ENCODE assay signal across 14 cellular contexts in the genomic region with DNA sequence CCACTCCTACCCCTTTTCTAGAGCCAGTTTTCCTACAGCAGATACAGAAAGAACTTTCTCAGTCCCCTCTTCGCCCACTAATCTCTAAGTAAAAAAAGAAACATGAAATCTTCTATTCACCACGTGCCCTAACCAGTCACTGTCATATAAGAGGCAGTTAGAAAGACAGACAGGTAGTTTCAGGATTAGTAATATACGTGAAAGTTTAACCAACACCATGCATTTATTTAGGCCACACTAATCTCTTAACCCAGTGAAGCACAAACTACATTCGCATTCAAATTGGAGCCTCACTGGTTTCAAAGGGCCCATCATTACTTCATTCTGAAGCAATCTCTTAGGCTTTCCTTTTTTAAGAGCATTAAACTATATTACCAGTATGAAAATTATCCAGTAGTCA. TPM values are rescaled to one million over a fixed set of nuclear protein-coding genes. Genes with fewer than 3 reads are reported as not detected.
A peak's percentile ranks its signal among the peaks of the same experiment; 100 is the strongest.
DNase-seq lines count a peak whose midpoint lies in the region; ATAC-seq and TF ChIP-seq lines count a peak whose summit lies in the region.
"Had no signal": no experiment of that assay in that cellular context is flagged by ENCODE, and none has a peak within 500 bp of the region (broad histone marks: within the 10 kb centered on the region; RNA-seq: fewer than 3 reads in every experiment).

No MANE protein-coding gene starts in this region.

- no peak overlapping the region for H2AFZ ChIP-seq in neural progenitor cell (replicated peaks)

- H3K79me2 ChIP-seq in neural progenitor cell (ENCODE audit: low read depth): peaks cover 85% of the 10 kb centered on the region

- peak overlapping the region; percentile 30 for H3K4me2 ChIP-seq in neural progenitor cell

- H3K9me3 ChIP-seq in neural progenitor cell (ENCODE audit: low read depth): no peaks in the 10 kb centered on the region

- H3K4me1 Mint-ChIP-seq in activated CD4-positive, alpha-beta memory T cell treated with anti-CD3 and anti-CD28 coated beads, Interleukin-2, amount 10 ng/mL, durations not matched to agents 7 days and 5 days: peaks cover 14% of the 10 kb centered on the region
- H3K4me1 Mint-ChIP-seq in activated CD4-positive, alpha-beta memory T cell treated with anti-CD3 and anti-CD28 coated beads for 36 hours (ENCODE audit: low read depth): peaks cover 27% of the 10 kb centered on the region
- no peaks in the 10 kb centered on the region for H3K4me1 Mint-ChIP-seq in neural progenitor cell

- intact Hi-C loops in activated CD4-positive, alpha-beta memory T cell treated with anti-CD3 and anti-CD28 coated beads for 36 hours (cut with micrococcal nuclease): loop anchor here (1.0 to 10.0 kb wide), 4 partner anchors 9 to 664 kb away; partner anchors contain the start of gene RRP15

- H3K27me3 Mint-ChIP-seq in activated CD4-positive, alpha-beta memory T cell treated with anti-CD3 and anti-CD28 coated beads, Interleukin-2, amount 10 ng/mL, durations not matched to agents 7 days and 5 days: no peaks in the 10 kb centered on the region
- no peaks in the 10 kb centered on the region for H3K27me3 Mint-ChIP-seq in activated CD4-positive, alpha-beta memory T cell treated with anti-CD3 and anti-CD28 coated beads for 36 hours
- H3K27me3 Mint-ChIP-seq in neural progenitor cell (ENCODE audit: insufficient read depth, low read depth): peaks cover 2% of the 10 kb centered on the region

- DNase-seq in activated CD4-positive, alpha-beta memory T cell treated with anti-CD3 and anti-CD28 coated beads, Interleukin-2, amount 10 ng/mL, durations not matched to agents 7 days and 5 days: no peak
- DNase-seq in activated CD4-positive, alpha-beta memory T cell treated with anti-CD3 and anti-CD28 coated beads for 36 hours: no peak
- DNase-seq in neural progenitor cell (ENCODE audit: low spot score) (peak; percentile 21), NCI-H1105 treated with DMSO at 0.1 percent for 48 hours (lab: John Stamatoyannopoulos, UW) (no peak), foreskin melanocyte (no peak), NCI-H510A (lab: John Stamatoyannopoulos, UW) (no peak)
- DNase-seq: amygdala, kidney glomerular epithelial cell, OCI-M1, retina had no signal

- no peak overlapping the region for H3K4me3 Mint-ChIP-seq in activated CD4-positive, alpha-beta memory T cell treated with anti-CD3 and anti-CD28 coated beads, Interleukin-2, amount 10 ng/mL, durations not matched to agents 7 days and 5 days
- H3K4me3 Mint-ChIP-seq in activated CD4-positive, alpha-beta memory T cell treated with anti-CD3 and anti-CD28 coated beads for 36 hours: no peak overlapping the region
- no peak overlapping the region for H3K4me3 Mint-ChIP-seq in neural progenitor cell

- H3K27ac Mint-ChIP-seq in activated CD4-positive, alpha-beta memory T cell treated with anti-CD3 and anti-CD28 coated beads, Interleukin-2, amount 10 ng/mL, durations not matched to agents 7 days and 5 days: peak overlapping the region; percentile 9
- H3K27ac Mint-ChIP-seq in activated CD4-positive, alpha-beta memory T cell treated with anti-CD3 and anti-CD28 coated beads for 36 hours: no peak overlapping the region
- H3K27ac Mint-ChIP-seq in neural progenitor cell: no peak overlapping the region

- ATAC-seq in GM21529 (IDR thresholded peaks at IDR 0.05; ENCODE audit: unreplicated experiment) (peak; percentile 100), HG03159 (IDR thresholded peaks at IDR 0.05; ENCODE audit: unreplicated experiment) (peak; percentile 100)

- H4K20me1 ChIP-seq in neural progenitor cell (ENCODE audit: low read depth): peaks cover 19% of the 10 kb centered on the region

- H3F3A ChIP-seq in neural progenitor cell (ENCODE audit: low read depth): no peaks in the 10 kb centered on the region

- CTCF ChIA-PET in activated CD4-positive, alpha-beta memory T cell treated with anti-CD3 and anti-CD28 coated beads, Interleukin-2, amount 10 ng/mL, durations not matched to agents 7 days and 5 days (lab: Charles Lee): interaction anchor here (1.5 kb wide), 1 partner anchor 10 kb away, joined by 10 read pairs; the partner anchor contains the start of genes GPATCH2 and SPATA17
- CTCF ChIA-PET in activated CD4-positive, alpha-beta memory T cell treated with anti-CD3 and anti-CD28 coated beads for 36 hours (lab: Charles Lee): interaction anchor here (1.6 kb wide), 1 partner anchor 10 kb away, joined by 9 read pairs; the partner anchor contains the start of genes GPATCH2 and SPATA17

- peaks cover 9% of the 10 kb centered on the region for H3K4me1 ChIP-seq in neural progenitor cell

- no peaks in the 10 kb centered on the region for H3K36me3 ChIP-seq in neural progenitor cell

- H3K9me3 Mint-ChIP-seq in activated CD4-positive, alpha-beta memory T cell treated with anti-CD3 and anti-CD28 coated beads, Interleukin-2, amount 10 ng/mL, durations not matched to agents 7 days and 5 days: no peaks in the 10 kb centered on the region
- no peaks in the 10 kb centered on the region for H3K9me3 Mint-ChIP-seq in activated CD4-positive, alpha-beta memory T cell treated with anti-CD3 and anti-CD28 coated beads for 36 hours
- H3K9me3 Mint-ChIP-seq in neural progenitor cell: no peaks in the 10 kb centered on the region

- no peaks in the 10 kb centered on the region for H3K27me3 ChIP-seq in neural progenitor cell

- POLR2A ChIA-PET in activated CD4-positive, alpha-beta memory T cell treated with anti-CD3 and anti-CD28 coated beads, Interleukin-2, amount 10 ng/mL, durations not matched to agents 7 days and 5 days (lab: Charles Lee): interaction anchor here (1.9 to 2.0 kb wide), 2 partner anchors 10 kb away, joined by 9 to 14 read pairs; partner anchors contain the start of genes GPATCH2 and SPATA17
- POLR2A ChIA-PET in activated CD4-positive, alpha-beta memory T cell treated with anti-CD3 and anti-CD28 coated beads for 36 hours (lab: Charles Lee): interaction anchor here (2.0 kb wide), 1 partner anchor 10 kb away, joined by 8 read pairs; the partner anchor contains the start of genes GPATCH2 and SPATA17

- no peak overlapping the region for H3K4me3 ChIP-seq in neural progenitor cell

- H3K36me3 Mint-ChIP-seq in activated CD4-positive, alpha-beta memory T cell treated with anti-CD3 and anti-CD28 coated beads, Interleukin-2, amount 10 ng/mL, durations not matched to agents 7 days and 5 days (ENCODE audit: low read depth): peaks cover 22% of the 10 kb centered on the region
- H3K36me3 Mint-ChIP-seq in activated CD4-positive, alpha-beta memory T cell treated with anti-CD3 and anti-CD28 coated beads for 36 hours: peaks cover 23% of the 10 kb centered on the region
- peaks cover 16% of the 10 kb centered on the region for H3K36me3 Mint-ChIP-seq in neural progenitor cell

- no peak for TF ChIP-seq CTCF in neural progenitor cell (IDR thresholded peaks at IDR 0.05)

- H3K27ac ChIP-seq in neural progenitor cell: peak overlapping the region; percentile 47
- H3K27ac ChIP-seq: epithelial cell of prostate had no signal

- H3K9ac ChIP-seq in neural progenitor cell: no peak overlapping the region

RNA-seq across cellular contexts. Expression of gene GPATCH2, which starts 10.1 kb away (rescaled TPM):
- total RNA-seq in activated CD4-positive, alpha-beta memory T cell treated with anti-CD3 and anti-CD28 coated beads, Interleukin-2, amount 10 ng/mL, durations not matched to agents 7 days and 5 days: 10 to 100 TPM in 1 of 2 experiments, 1 to 10 TPM in 1; 8.2 to 10.2 TPM
- total RNA-seq in activated CD4-positive, alpha-beta memory T cell treated with anti-CD3 and anti-CD28 coated beads for 36 hours: 1 to 10 TPM; 7.8 to 7.9 TPM
- 27.8 and 39.3 TPM in 2 replicates for total RNA-seq in neural progenitor cell (ENCODE audit: low replicate concordance)

RNA-seq across cellular contexts. Expression of gene SPATA17, which starts 10.3 kb away (rescaled TPM):
- total RNA-seq in activated CD4-positive, alpha-beta memory T cell treated with anti-CD3 and anti-CD28 coated beads, Interleukin-2, amount 10 ng/mL, durations not matched to agents 7 days and 5 days: not detected
- not detected for total RNA-seq in activated CD4-positive, alpha-beta memory T cell treated with anti-CD3 and anti-CD28 coated beads for 36 hours
- 1.6 and 2.1 TPM in 2 replicates for total RNA-seq in neural progenitor cell (ENCODE audit: low replicate concordance)
- total RNA-seq: A673 had no signal
